Comparison of ENCODE assay signal across 14 cellular contexts in the genomic region with DNA sequence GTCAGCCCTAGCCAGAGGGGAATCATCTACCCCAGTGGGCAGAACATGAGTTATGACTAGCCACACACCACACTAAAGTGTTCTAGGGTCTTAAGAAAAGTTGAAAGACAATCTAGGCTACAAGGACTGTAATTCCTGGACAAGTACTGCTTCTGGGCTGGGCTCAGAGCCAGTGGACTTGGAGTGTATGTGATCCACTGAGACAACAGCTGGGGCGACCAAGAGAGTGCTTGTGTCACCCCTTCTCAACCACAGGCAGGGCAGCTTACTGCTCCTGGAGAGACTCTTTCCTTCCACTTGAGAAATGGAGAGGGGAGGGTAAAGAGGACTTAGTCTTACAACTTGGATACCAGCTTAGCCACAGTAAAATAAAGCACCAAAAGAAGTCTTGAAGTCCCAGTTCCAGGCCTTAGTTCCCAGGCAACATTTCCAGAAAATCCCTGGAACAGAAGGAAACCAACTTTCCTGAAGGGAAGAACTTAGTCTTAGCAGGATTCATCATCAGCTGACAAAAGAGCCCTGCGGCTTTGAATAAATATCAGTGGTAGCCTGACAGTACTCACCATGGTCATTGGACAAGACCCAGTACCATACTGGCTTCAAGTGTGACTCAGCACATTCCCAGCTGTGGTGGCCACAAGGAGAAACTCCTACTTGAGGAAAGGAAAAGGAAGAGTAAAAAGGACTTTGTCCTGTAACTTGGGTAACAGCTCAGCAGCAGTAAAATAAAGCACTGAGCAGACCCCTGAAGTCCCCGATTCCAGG.
DNase-seq lines count a peak whose midpoint lies in the region; ATAC-seq, FAIRE-seq and TF ChIP-seq lines count a peak whose summit lies in the region.
"Had no signal": no experiment of that assay in that cellular context is flagged by ENCODE, and none has a peak within 500 bp of the region (broad histone marks: within the 10 kb centered on the region; RNA-seq: fewer than 3 reads in every experiment).

No MANE protein-coding gene starts in this region.

- H2BK15ac ChIP-seq in H1 (ENCODE audit: low read length) (no peak overlapping the region), mesendoderm (replicated peaks; ENCODE audit: low read depth) (no peak overlapping the region)

- H3K23me2 ChIP-seq in H1 (ENCODE audit: low read depth, low read length) = no peaks in the 10 kb centered on the region

- no peak overlapping the region for H2AK5ac ChIP-seq in H1 (ENCODE audit: low read depth, low read length)
- no peak overlapping the region for H2AK5ac ChIP-seq in mesendoderm (ENCODE audit: low read length)

- no peak overlapping the region for H3K27ac Mint-ChIP-seq in activated naive CD4-positive, alpha-beta T cell treated with anti-CD3 and anti-CD28 coated beads, Interleukin-2, amount 50 U/mL, for 72 hours

- H2BK5ac ChIP-seq in H1 (ENCODE audit: low read depth, low read length) (no peak overlapping the region), mesendoderm (ENCODE audit: low read length) (no peak overlapping the region)

- H2AFZ ChIP-seq in H1 (ENCODE audit: low read length) = no peak overlapping the region

- ATAC-seq in activated naive CD4-positive, alpha-beta T cell treated with anti-CD3 and anti-CD28 coated beads, Interleukin-2, amount 50 U/mL, for 72 hours = no peak
- ATAC-seq in HG03108 (IDR thresholded peaks at IDR 0.05; ENCODE audit: unreplicated experiment) = no peak

- H3K27me3 ChIP-seq in H1 (replicated peaks in 1 of 4; ENCODE audit: control insufficient read depth in 3 of 4, extremely low read depth in 1 of 4, insufficient read depth in 3 of 4, low read length in 3 of 4) (no peaks in the 10 kb centered on the region), mesendoderm (ENCODE audit: insufficient read depth, low read length, poor library complexity) (no peaks in the 10 kb centered on the region)
- H3K27me3 ChIP-seq: colonic mucosa, Peyer's patch had no signal

- H3K79me1 ChIP-seq in H1 (ENCODE audit: low read depth, low read length) (no peaks in the 10 kb centered on the region), mesendoderm (ENCODE audit: low read length) (no peaks in the 10 kb centered on the region)

- peaks cover 0 to 3% of the 10 kb centered on the region in 2 donors for H3K36me3 Mint-ChIP-seq in activated naive CD4-positive, alpha-beta T cell treated with anti-CD3 and anti-CD28 coated beads, Interleukin-2, amount 50 U/mL, for 72 hours

- POLR2A ChIA-PET in H1 (lab: Charles Lee; ENCODE audit: partially characterized antibody) = no interaction called here

- DNase-seq in HCEC 1CT (peak; percentile 70), RKO (ENCODE audit: low spot score) (peak; percentile 3), H1 (ENCODE audit: low read depth in 1 of 2, low spot score in 2 of 2) (no peak), mesendoderm (peak; percentile 13), NCI-H2029 treated with DMSO at 0.1 percent for 48 hours (lab: John Stamatoyannopoulos, UW) (no peak), hypothalamus (lab: John Stamatoyannopoulos, UW) (no peak)
- DNase-seq in activated naive CD4-positive, alpha-beta T cell treated with anti-CD3 and anti-CD28 coated beads, Interleukin-2, amount 50 U/mL, for 72 hours (ENCODE audit: low spot score in 2 of 2) = no peak
- DNase-seq: activated CD4-positive, alpha-beta T cell treated with anti-CD3 and anti-CD28 coated beads, Interleukin-2, amount 50 U/mL, for 1 hour; colonic mucosa; COR-L47; H9; KG1; Peyer's patch had no signal

- H3K9me3 ChIP-seq in H1 (ENCODE audit: insufficient read depth in 2 of 2, low read depth in 1 of 2, low read length in 1 of 2) = peaks cover 5 to 12% of the 10 kb centered on the region in 2 experiments; a peak in 3 of 4 replicates
- H3K9me3 ChIP-seq: colonic mucosa, Peyer's patch had no signal

- H2BK120ac ChIP-seq in H1 (replicated peaks; ENCODE audit: low read depth, low read length) (no peak overlapping the region), mesendoderm (ENCODE audit: low read depth, low read length) (no peak overlapping the region)

- H3K18ac ChIP-seq in H1 (ENCODE audit: extremely low read depth, low read length) (no peak overlapping the region), mesendoderm (ENCODE audit: low read length) (no peak overlapping the region)

- H2BK12ac ChIP-seq in H1 (ENCODE audit: low read depth, low read length) = no peak overlapping the region

- H3K9me3 Mint-ChIP-seq in activated naive CD4-positive, alpha-beta T cell treated with anti-CD3 and anti-CD28 coated beads, Interleukin-2, amount 50 U/mL, for 72 hours = peaks cover 12 to 19% of the 10 kb centered on the region in 2 donors

- no peak overlapping the region for H4K91ac ChIP-seq in H1 (replicated peaks; ENCODE audit: insufficient read length, low read length)

- no peak for FAIRE-seq in H1 (lab: Jason Lieb, UNC)

- H3K4me3 ChIP-seq in H1 (ENCODE audit: extremely low read depth in 1 of 4, insufficient read depth in 2 of 4, low read depth in 3 of 4, low read length in 4 of 4) (no peak overlapping the region), mesendoderm (ENCODE audit: low read length) (no peak overlapping the region)
- H3K4me3 ChIP-seq: colonic mucosa, Peyer's patch had no signal

- H3K4me2 ChIP-seq in H1 (ENCODE audit: insufficient read depth in 1 of 2, low read depth in 2 of 2, low read length in 2 of 2) = no peak overlapping the region
- H3K4me2 ChIP-seq in mesendoderm (ENCODE audit: low read length) = no peak overlapping the region

- no peak overlapping the region for H4K8ac ChIP-seq in H1 (ENCODE audit: extremely low read depth, insufficient read depth, low read length)
- no peak overlapping the region for H4K8ac ChIP-seq in mesendoderm (ENCODE audit: low read depth, low read length)

- H3K27ac ChIP-seq in H1 (ENCODE audit: low read depth, low read length) = no peak overlapping the region
- H3K27ac ChIP-seq in mesendoderm (ENCODE audit: low read depth, low read length) = no peak overlapping the region
- H3K27ac ChIP-seq: colonic mucosa, Peyer's patch had no signal

- H3K36me3 ChIP-seq in H1 (ENCODE audit: control insufficient read depth in 2 of 4, insufficient read depth in 4 of 4, low read length in 3 of 4) = no peaks in the 10 kb centered on the region
- H3K36me3 ChIP-seq in mesendoderm (ENCODE audit: control insufficient read depth, insufficient read depth, low read length) = no peaks in the 10 kb centered on the region
- H3K36me3 ChIP-seq: colonic mucosa, Peyer's patch had no signal

- no peak for TF ChIP-seq EP300 in H1 (IDR thresholded peaks at IDR 0.05; ENCODE audit: borderline replicate concordance in 1 of 2, low read depth in 2 of 2, low read length in 2 of 2)

- TF ChIP-seq CTCF in H1 (IDR thresholded peaks at IDR 0.05; ENCODE audit: control extremely low read depth in 1 of 3, insufficient read depth in 1 of 3, low read depth in 1 of 3, low read length in 3 of 3) = no peak

- CTCF ChIA-PET in H1 (lab: Charles Lee; ENCODE audit: partially characterized antibody) = interaction anchor here (0.7 to 1.2 kb wide), 2 partner anchors 53 to 65 kb away, joined by 3 read pairs; no protein-coding TSS in a partner anchor

- no peak overlapping the region for H3K14ac ChIP-seq in H1 (ENCODE audit: insufficient read length)

- H3K4ac ChIP-seq in H1 (replicated peaks; ENCODE audit: insufficient read length, low read depth, low read length) = no peak overlapping the region
- no peak overlapping the region for H3K4ac ChIP-seq in mesendoderm (ENCODE audit: low read depth, low read length)

- H3K23ac ChIP-seq in H1 (ENCODE audit: insufficient read length) (no peak overlapping the region), mesendoderm (ENCODE audit: low read length) (no peak overlapping the region)

- no peak overlapping the region for H2BK20ac ChIP-seq in H1 (ENCODE audit: low read length)

- H3K4me1 ChIP-seq in H1 (replicated peaks in 1 of 4; ENCODE audit: control insufficient read depth in 3 of 4, insufficient read depth in 4 of 4, low read length in 3 of 4) = no peaks in the 10 kb centered on the region
- H3K4me1 ChIP-seq in mesendoderm (ENCODE audit: control insufficient read depth, low read depth, low read length) = no peaks in the 10 kb centered on the region
- H3K4me1 ChIP-seq: colonic mucosa, Peyer's patch had no signal

- H3K9ac ChIP-seq in H1 (replicated peaks in 1 of 4; ENCODE audit: extremely low read depth in 1 of 4, low read depth in 3 of 4, low read length in 3 of 4) = no peak overlapping the region
- H3K9ac ChIP-seq in mesendoderm (ENCODE audit: low read length) = no peak overlapping the region

- WGBS in H1 (ENCODE audit: extremely low coverage in 1 of 2, insufficient coverage in 1 of 2, insufficient read length in 1 of 2, insufficient replicate concordance in 2 of 2, low coverage in 1 of 2, low lambda C conversion rate in 2 of 2, missing lambda C conversion rate in 1 of 2), 2 experiments = 91% methylated on average over 3 of the region's 3 CpGs; no CpG with 5 or more reads in 1 of the 2 experiments
- no CpG with 5 or more reads among the region's 3 CpGs for WGBS in mesendoderm (ENCODE audit: extremely low coverage, insufficient coverage, low lambda C conversion rate)

- no peak for TF ChIP-seq RAD21 in H1 (IDR thresholded peaks at IDR 0.05 in 1 of 2, conservative IDR thresholded peaks at IDR 0.05 in 1 of 2; ENCODE audit: low read depth in 2 of 2, low read length in 2 of 2)

- no peaks in the 10 kb centered on the region for H4K20me1 ChIP-seq in H1 (replicated peaks in 1 of 2; ENCODE audit: control insufficient read depth in 1 of 2, insufficient read depth in 2 of 2, low read length in 2 of 2)

- no peak for TF ChIP-seq POLR2A in H1 (IDR thresholded peaks at IDR 0.05; ENCODE audit: control extremely low read depth in 1 of 2, low read depth in 2 of 2, low read length in 2 of 2)

- H4K5ac ChIP-seq in H1 (ENCODE audit: insufficient read length, low read depth, low read length) (no peak overlapping the region), mesendoderm (ENCODE audit: low read length) (no peak overlapping the region)

- no peaks in the 10 kb centered on the region for H3K79me2 ChIP-seq in H1 (ENCODE audit: control insufficient read depth in 1 of 2, insufficient read depth in 2 of 2, low read length in 2 of 2)
- H3K79me2 ChIP-seq in mesendoderm (ENCODE audit: control insufficient read depth, insufficient read depth, low read length) = no peaks in the 10 kb centered on the region

- H3K56ac ChIP-seq in H1 (replicated peaks; ENCODE audit: insufficient read length, low read depth, low read length) (no peak overlapping the region), mesendoderm (ENCODE audit: low read length) (no peak overlapping the region)

TF ChIP-seq in H1, 55 proteins besides CTCF, POLR2A, EP300 and RAD21:
- 0 out of 2 replicates have a peak, but pooled peaks have one; percentile 20 for TF ChIP-seq BACH1 (IDR thresholded peaks at IDR 0.05; ENCODE audit: low read length)
- TF ChIP-seq, protein P1, sequence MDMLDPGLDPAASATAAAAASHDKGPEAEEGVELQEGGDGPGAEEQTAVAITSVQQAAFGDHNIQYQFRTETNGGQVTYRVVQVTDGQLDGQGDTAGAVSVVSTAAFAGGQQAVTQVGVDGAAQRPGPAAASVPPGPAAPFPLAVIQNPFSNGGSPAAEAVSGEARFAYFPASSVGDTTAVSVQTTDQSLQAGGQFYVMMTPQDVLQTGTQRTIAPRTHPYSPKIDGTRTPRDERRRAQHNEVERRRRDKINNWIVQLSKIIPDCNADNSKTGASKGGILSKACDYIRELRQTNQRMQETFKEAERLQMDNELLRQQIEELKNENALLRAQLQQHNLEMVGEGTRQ (IDR thresholded peaks at IDR 0.05; ENCODE audit: low read length) = no peak

Comparison
In these comparisons a context has a peak if more than half of its experiments do, and no peak if none do; other contexts are left out.
1. DNase-seq: peak in HCEC 1CT (single experiment), RKO (single experiment) and mesendoderm (single experiment); none in H1 (0 of 2), NCI-H2029 treated with DMSO at 0.1 percent for 48 hours (single experiment), hypothalamus (0 of 51) and activated naive CD4-positive, alpha-beta T cell treated with anti-CD3 and anti-CD28 coated beads, Interleukin-2, amount 50 U/mL, for 72 hours (0 of 2).